ENCODE assay signal across 16 cellular contexts in the genomic region with DNA sequence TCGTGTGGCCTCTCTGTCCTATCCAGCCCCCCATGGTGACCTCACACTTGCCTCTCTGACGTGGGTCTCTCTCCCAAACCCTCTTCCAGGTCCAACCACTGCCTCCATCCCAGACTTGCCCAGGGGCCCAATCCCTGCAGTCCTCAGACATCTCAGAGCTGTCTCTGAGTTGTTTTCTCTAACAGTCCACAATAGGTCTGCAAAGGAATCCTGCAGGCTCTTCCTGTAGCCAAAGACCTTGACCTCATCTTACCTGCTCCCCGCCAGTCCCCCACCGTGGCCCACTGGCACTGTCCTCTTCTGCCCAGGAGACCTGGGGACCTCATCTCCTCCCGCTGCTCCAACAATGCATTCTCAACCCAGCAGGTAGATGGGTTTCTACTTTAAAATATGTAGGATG. TPM values are rescaled to one million over a fixed set of nuclear protein-coding genes. Genes with fewer than 3 reads are reported as not detected.
DNase-seq lines count a peak whose midpoint lies in the region; ATAC-seq and TF ChIP-seq lines count a peak whose summit lies in the region.
"Had no signal": no experiment of that assay in that cellular context is flagged by ENCODE, and none has a peak within 500 bp of the region (broad histone marks: within the 10 kb centered on the region; RNA-seq: fewer than 3 reads in every experiment).

No MANE protein-coding gene starts in this region.

- peaks cover 2% of the 10 kb centered on the region for H3K79me1 ChIP-seq in neuronal stem cell (ENCODE audit: low read depth, low read length)

- H4K91ac ChIP-seq in neuronal stem cell (ENCODE audit: low read depth, low read length, poor library complexity), result no peak overlapping the region

- no peak overlapping the region for H3K27ac Mint-ChIP-seq in natural killer cell
- H3K27ac Mint-ChIP-seq in natural killer cell treated with Interleukin-12 subunit alpha and Interleukin-12 subunit beta and Interleukin-15 and Interleukin-18, amount 100 ng/mL, for 72 hours, result no peak overlapping the region
- H3K27ac Mint-ChIP-seq in central memory CD8-positive, alpha-beta T cell (ENCODE audit: low read depth), result peak overlapping the region; percentile 64
- H3K27ac Mint-ChIP-seq: CD8-positive, alpha-beta memory T cell had no signal

- H3K23ac ChIP-seq in neuronal stem cell (ENCODE audit: low read depth, low read length, poor library complexity), result no peak overlapping the region

- DNase-seq in natural killer cell (peak; percentile 2), neuronal stem cell (ENCODE audit: low spot score) (no peak), AG08396 (ENCODE audit: low spot score) (no peak)
- DNase-seq in natural killer cell treated with Interleukin-12 subunit alpha and Interleukin-12 subunit beta and Interleukin-15 and Interleukin-18, amount 100 ng/mL, for 72 hours (ENCODE audit: low spot score), result no peak
- no peak for DNase-seq in central memory CD8-positive, alpha-beta T cell (ENCODE audit: low spot score in 2 of 2)
- DNase-seq: Caco-2; CD8-positive, alpha-beta memory T cell; DND-41; GDM1; GOT3; H9 had no signal

- no peak overlapping the region for H3K14ac ChIP-seq in neuronal stem cell (ENCODE audit: low read length)

- no CpG with 5 or more reads among the region's 5 CpGs for WGBS in neuronal stem cell (ENCODE audit: extremely low coverage in 2 of 2, insufficient read length in 2 of 2, insufficient replicate concordance in 1 of 2), 2 donors

- peak overlapping the region; percentile 13 for H3K9ac ChIP-seq in neuronal stem cell (ENCODE audit: low read depth, low read length, poor library complexity)

- H2BK12ac ChIP-seq in neuronal stem cell (ENCODE audit: low read length), result no peak overlapping the region

- H3K36me3 ChIP-seq in neuronal stem cell (replicated peaks in 1 of 2; ENCODE audit: control insufficient read depth in 2 of 2, insufficient read depth in 2 of 2, low read length in 2 of 2), result peaks cover 17 to 41% of the 10 kb centered on the region in 2 donors

- H2BK15ac ChIP-seq in neuronal stem cell (ENCODE audit: low read length), result no peak overlapping the region

- TF ChIP-seq CTCF in natural killer cell (IDR thresholded peaks at IDR 0.05), result no peak

- H3K27me3 Mint-ChIP-seq in natural killer cell (ENCODE audit: low read depth in 2 of 2), result no peaks in the 10 kb centered on the region
- H3K27me3 Mint-ChIP-seq in natural killer cell treated with Interleukin-12 subunit alpha and Interleukin-12 subunit beta and Interleukin-15 and Interleukin-18, amount 100 ng/mL, for 72 hours, result no peaks in the 10 kb centered on the region
- no peaks in the 10 kb centered on the region for H3K27me3 Mint-ChIP-seq in central memory CD8-positive, alpha-beta T cell
- H3K27me3 Mint-ChIP-seq: CD8-positive, alpha-beta memory T cell had no signal

- no peak overlapping the region for H2BK120ac ChIP-seq in neuronal stem cell (ENCODE audit: low read depth, low read length)

- peaks cover 16 to 47% of the 10 kb centered on the region in 2 donors for H3K4me1 Mint-ChIP-seq in natural killer cell
- peaks cover 25 to 38% of the 10 kb centered on the region in 2 donors for H3K4me1 Mint-ChIP-seq in natural killer cell treated with Interleukin-12 subunit alpha and Interleukin-12 subunit beta and Interleukin-15 and Interleukin-18, amount 100 ng/mL, for 72 hours (ENCODE audit: low read depth in 2 of 2)
- H3K4me1 Mint-ChIP-seq in central memory CD8-positive, alpha-beta T cell, result peaks cover 18% of the 10 kb centered on the region

- no peak overlapping the region for H2AFZ ChIP-seq in neuronal stem cell (ENCODE audit: low read length)

- no peak overlapping the region for H2BK5ac ChIP-seq in neuronal stem cell (ENCODE audit: low read length)

- H3K4me3 Mint-ChIP-seq in natural killer cell, result no peak overlapping the region
- no peak overlapping the region for H3K4me3 Mint-ChIP-seq in natural killer cell treated with Interleukin-12 subunit alpha and Interleukin-12 subunit beta and Interleukin-15 and Interleukin-18, amount 100 ng/mL, for 72 hours
- no peak overlapping the region for H3K4me3 Mint-ChIP-seq in central memory CD8-positive, alpha-beta T cell
- H3K4me3 Mint-ChIP-seq: CD14-positive monocyte, H9 had no signal

- H3K36me3 Mint-ChIP-seq in natural killer cell, result no peaks in the 10 kb centered on the region
- H3K36me3 Mint-ChIP-seq in natural killer cell treated with Interleukin-12 subunit alpha and Interleukin-12 subunit beta and Interleukin-15 and Interleukin-18, amount 100 ng/mL, for 72 hours, result peaks cover 13% of the 10 kb centered on the region
- H3K36me3 Mint-ChIP-seq in central memory CD8-positive, alpha-beta T cell (ENCODE audit: insufficient read depth), result peaks cover 16% of the 10 kb centered on the region

- H3K4me3 ChIP-seq in neuronal stem cell (ENCODE audit: low read length in 2 of 2), result no peak overlapping the region
- H3K4me3 ChIP-seq: A549 had no signal

- intact Hi-C loops in natural killer cell (cut with micrococcal nuclease), result no loop called here

- H3K9me3 Mint-ChIP-seq in natural killer cell, result no peaks in the 10 kb centered on the region
- no peaks in the 10 kb centered on the region for H3K9me3 Mint-ChIP-seq in natural killer cell treated with Interleukin-12 subunit alpha and Interleukin-12 subunit beta and Interleukin-15 and Interleukin-18, amount 100 ng/mL, for 72 hours
- no peaks in the 10 kb centered on the region for H3K9me3 Mint-ChIP-seq in central memory CD8-positive, alpha-beta T cell
- H3K9me3 Mint-ChIP-seq: CD8-positive, alpha-beta memory T cell; H9 had no signal

- no peak overlapping the region for H2AK5ac ChIP-seq in neuronal stem cell (ENCODE audit: low read depth, low read length)

- H3K4me2 ChIP-seq in neuronal stem cell (ENCODE audit: insufficient read depth, low read length, poor library complexity, severe bottlenecking), result no peak overlapping the region
- H3K4me2 ChIP-seq: A549 had no signal

- H3K27ac ChIP-seq in neuronal stem cell (replicated peaks; ENCODE audit: low read length), result no peak overlapping the region
- H3K27ac ChIP-seq: A549, HL-60 had no signal

- peaks cover 0 to 6% of the 10 kb centered on the region in 2 donors for H3K4me1 ChIP-seq in neuronal stem cell (ENCODE audit: control insufficient read depth in 2 of 2, insufficient read depth in 1 of 2, low read depth in 1 of 2, low read length in 2 of 2)
- H3K4me1 ChIP-seq: Caco-2 had no signal

- no peak for ATAC-seq in natural killer cell
- ATAC-seq in natural killer cell treated with Interleukin-12 subunit alpha and Interleukin-12 subunit beta and Interleukin-15 and Interleukin-18, amount 100 ng/mL, for 72 hours, result no peak
- ATAC-seq in central memory CD8-positive, alpha-beta T cell (replicated peaks; ENCODE audit: extremely low read depth, poor library complexity, severe bottlenecking), result no peak
- no peak for ATAC-seq in HG03439 (IDR thresholded peaks at IDR 0.05; ENCODE audit: unreplicated experiment)
- no peak for ATAC-seq in HG03159 (IDR thresholded peaks at IDR 0.05; ENCODE audit: unreplicated experiment)
- ATAC-seq: A549 had no signal

- H3K27me3 ChIP-seq in neuronal stem cell (ENCODE audit: control insufficient read depth in 3 of 3, insufficient read depth in 3 of 3, low read depth in 1 of 3, low read length in 3 of 3), result peaks cover 0 to 10% (median 0%) of the 10 kb centered on the region in 3 experiments

- no peak overlapping the region for H4K8ac ChIP-seq in neuronal stem cell (ENCODE audit: low read depth, low read length)

- H3K9me3 ChIP-seq in neuronal stem cell (replicated peaks in 1 of 2; ENCODE audit: control insufficient read depth in 2 of 2, insufficient read depth in 1 of 2, low read depth in 1 of 2, low read length in 2 of 2), result peaks cover 2 to 5% of the 10 kb centered on the region in 2 donors
- H3K9me3 ChIP-seq: A549, Caco-2 had no signal

- H3K18ac ChIP-seq in neuronal stem cell (ENCODE audit: low read length), result no peak overlapping the region

- no peak overlapping the region for H3K4ac ChIP-seq in neuronal stem cell (ENCODE audit: low read length)

RNA-seq across cellular contexts. Expression of a gene that starts 10.0 kb away (rescaled TPM):
- total RNA-seq in natural killer cell, result 100 to 1,000 TPM in 1 of 3 donors, 10 to 100 TPM in 2; 68.6 to 102 (median 77.3) TPM
- 100 to 1,000 TPM in 1 of 2 donors, 10 to 100 TPM in 1; 69.5 to 106 TPM for total RNA-seq in natural killer cell treated with Interleukin-12 subunit alpha and Interleukin-12 subunit beta and Interleukin-15 and Interleukin-18, amount 100 ng/mL, for 72 hours
- polyA plus RNA-seq in neuronal stem cell (2013, experiment 1 of 2), result 35.9 TPM
- 35.7 TPM for polyA plus RNA-seq in neuronal stem cell (2013, experiment 2 of 2)
